In the genomic region with DNA sequence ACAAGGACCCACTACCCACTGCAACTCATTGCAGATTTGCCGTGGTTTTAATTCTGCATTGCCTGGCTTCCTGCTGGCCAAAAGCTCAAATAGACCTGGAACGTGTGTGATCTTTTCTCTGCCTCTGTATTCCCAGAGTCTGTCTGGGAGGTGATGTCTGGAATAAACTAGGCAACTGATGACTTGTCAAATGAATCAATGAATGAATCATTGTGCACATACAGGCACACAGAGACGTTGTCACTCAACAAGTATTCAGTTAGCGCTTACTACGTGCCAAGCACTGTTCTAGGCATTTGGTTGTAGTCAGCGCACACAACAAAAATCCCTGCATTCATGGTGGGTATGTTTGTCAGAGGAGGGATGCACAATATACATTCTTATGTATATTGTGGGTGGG, we compare ENCODE assay signal across 31 cellular contexts. TPM values are rescaled to one million over a fixed set of nuclear protein-coding genes. Genes with fewer than 3 reads are reported as not detected.
"Had no signal": no experiment of that assay in that cellular context is flagged by ENCODE, and none has a peak within 500 bp of the region (broad histone marks: within the 10 kb centered on the region; RNA-seq: fewer than 3 reads in every experiment).

No MANE protein-coding gene starts in this region.

- H3K4me3 Mint-ChIP-seq: dendritic cell treated with granulocyte-macrophage colony-stimulating factor and Interleukin-4, amounts not matched to agents 40 ng/mL and 50 ng/mL, for 4 days; effector memory CD8-positive, alpha-beta T cell; endodermal cell; mesothelial cell of epicardium; naive B cell had no signal

- DNase-seq: colonic mucosa; cortex of kidney; effector CD8-positive, alpha-beta T cell; effector memory CD8-positive, alpha-beta T cell; endodermal cell; foreskin keratinocyte; head of caudate nucleus; heart right ventricle; hippocampal formation; islet precursor cell; kidney; kidney glomerular epithelial cell; left cardiac atrium; left lung; left ventricle myocardium superior; lower lobe of right lung; mesenchymal stem cell; mucosa of descending colon; naive B cell had no signal

- H3K36me3 ChIP-seq: colonic mucosa, esophagus muscularis mucosa, gastroesophageal sphincter, heart right ventricle, left lung, lower lobe of right lung had no signal

- H3K4me1 Mint-ChIP-seq: endodermal cell had no signal

- ATAC-seq: effector memory CD8-positive, alpha-beta T cell; foreskin keratinocyte; gastroesophageal sphincter; heart right ventricle; left cardiac atrium; left lung; left ventricle myocardium superior; lower lobe of right lung; mucosa of descending colon had no signal

- H3K36me3 Mint-ChIP-seq: mesothelial cell of epicardium, naive B cell had no signal

- H3K9me3 Mint-ChIP-seq: dendritic cell treated with granulocyte-macrophage colony-stimulating factor and Interleukin-4, amounts not matched to agents 40 ng/mL and 50 ng/mL, for 4 days; effector memory CD8-positive, alpha-beta T cell; endodermal cell; mesothelial cell of epicardium; naive B cell had no signal

- H3K9me3 ChIP-seq: colonic mucosa, esophagus muscularis mucosa, gastroesophageal sphincter, heart right ventricle, left lung, lower lobe of right lung, mucosa of descending colon had no signal

- H3K27ac ChIP-seq: colonic mucosa, esophagus muscularis mucosa, foreskin keratinocyte, gastroesophageal sphincter, heart right ventricle, left lung, lower lobe of right lung had no signal

- H3K4me3 ChIP-seq: colonic mucosa, esophagus muscularis mucosa, gastroesophageal sphincter, heart right ventricle, left lung, lower lobe of right lung, mucosa of descending colon had no signal

- H3K27ac Mint-ChIP-seq: dendritic cell treated with granulocyte-macrophage colony-stimulating factor and Interleukin-4, amounts not matched to agents 40 ng/mL and 50 ng/mL, for 4 days; effector memory CD8-positive, alpha-beta T cell; endodermal cell; mesothelial cell of epicardium had no signal

- H3K4me1 ChIP-seq: colonic mucosa, esophagus muscularis mucosa, foreskin keratinocyte, gastroesophageal sphincter, heart right ventricle, left lung, lower lobe of right lung had no signal

- FAIRE-seq: endometrium, frontal cortex, kidney had no signal

RNA-seq across cellular contexts. Expression of a gene that starts 8.9 kb away (rescaled TPM):
- total RNA-seq: dermis microvascular lymphatic vessel endothelial cell, epithelial cell of proximal tubule, fibroblast of lung, fibroblast of villous mesenchyme, foreskin keratinocyte, left ventricle myocardium superior, lung microvascular endothelial cell, myocyte had no signal
